In genomic region chr3:141737828-141738635, GRCh38 we compare ENCODE assay signal across 1 cellular context.
TF ChIP-seq lines count a peak whose summit lies in the region.

TSS of gene RNF7 (plus strand) at chr3:141738298. CDS start at chr3:141738342, 44 bp downstream.

TF ChIP-seq in K562, 482 proteins besides CTCF, POLR2A, EP300 and RAD21 (continued from another document and continues in another):
- TF ChIP-seq MED1 (CRISPR knock-in tag; IDR thresholded peaks at IDR 0.05; ENCODE audit: borderline replicate concordance): no peak
- TF ChIP-seq ZNF133 (CRISPR knock-in tag; IDR thresholded peaks at IDR 0.05): no peak
- peak; percentile 80 for TF ChIP-seq TBP (optimal IDR thresholded peaks at IDR 0.05; ENCODE audit: low read depth, low read length)
- TF ChIP-seq ARID3A (IDR thresholded peaks at IDR 0.05; ENCODE audit: borderline replicate concordance, low read depth, low read length): no peak
- peak in 1 of 2 experiments; percentile 64 for TF ChIP-seq E2F6 (IDR thresholded peaks at IDR 0.05; ENCODE audit: borderline replicate concordance in 1 of 2, extremely low read depth in 1 of 2, insufficient read depth in 1 of 2, insufficient read length in 1 of 2, low read depth in 1 of 2, low read length in 1 of 2, poor library complexity in 1 of 2, severe bottlenecking in 1 of 2)
- TF ChIP-seq ID3 (CRISPR knock-in tag; IDR thresholded peaks at IDR 0.05): no peak
- TF ChIP-seq ID3 (tag; IDR thresholded peaks at IDR 0.05): 0 out of 2 replicates have a peak, but pooled peaks have one; percentile 22
- TF ChIP-seq SRSF9 (IDR thresholded peaks at IDR 0.05; ENCODE audit: borderline replicate concordance, low read depth, low read length): no peak
- peak; percentile 62; the same call in 1 of the 2 replicates for TF ChIP-seq ETV5 (CRISPR knock-in tag; IDR thresholded peaks at IDR 0.05; ENCODE audit: low read depth)
- TF ChIP-seq ZEB2 (IDR thresholded peaks at IDR 0.05): no peak
- TF ChIP-seq ARID4B (CRISPR knock-in tag; IDR thresholded peaks at IDR 0.05): 0 out of 2 replicates have a peak, but pooled peaks have one; percentile 32
- no peak for TF ChIP-seq DLX4 (CRISPR knock-in tag; IDR thresholded peaks at IDR 0.05)
- TF ChIP-seq SPI1 (IDR thresholded peaks at IDR 0.05; ENCODE audit: borderline replicate concordance, low read depth, low read length): 0 out of 2 replicates have a peak, but pooled peaks have one; percentile 9
- no peak for TF ChIP-seq CEBPB (tag; IDR thresholded peaks at IDR 0.05)
- peak; percentile 69; the same call in 1 of the 2 replicates for TF ChIP-seq REST (CRISPR knock-in tag; IDR thresholded peaks at IDR 0.05; ENCODE audit: low read depth)
- TF ChIP-seq HNRNPLL (IDR thresholded peaks at IDR 0.05; ENCODE audit: low read depth, low read length, poor library complexity, severe bottlenecking): peak; percentile 79
- TF ChIP-seq RBM17 (IDR thresholded peaks at IDR 0.05; ENCODE audit: borderline replicate concordance, low read depth, low read length): no peak
- no peak; the same call in 1 of the 2 replicates for TF ChIP-seq ZBTB40 (IDR thresholded peaks at IDR 0.05)
- TF ChIP-seq ZBTB40 (CRISPR knock-in tag; IDR thresholded peaks at IDR 0.05): no peak
- TF ChIP-seq CHD2 (IDR thresholded peaks at IDR 0.05; ENCODE audit: low read depth, low read length): no peak
- TF ChIP-seq PML (IDR thresholded peaks at IDR 0.05; ENCODE audit: low read length): peak; percentile 75
- no peak for TF ChIP-seq EZH2 (IDR thresholded peaks at IDR 0.05; ENCODE audit: borderline replicate concordance, low read depth, low read length)
- no peak for TF ChIP-seq RREB1 (CRISPR knock-in tag; IDR thresholded peaks at IDR 0.05)
